ENCODE assay signal across 1 cellular context in the genomic region with DNA sequence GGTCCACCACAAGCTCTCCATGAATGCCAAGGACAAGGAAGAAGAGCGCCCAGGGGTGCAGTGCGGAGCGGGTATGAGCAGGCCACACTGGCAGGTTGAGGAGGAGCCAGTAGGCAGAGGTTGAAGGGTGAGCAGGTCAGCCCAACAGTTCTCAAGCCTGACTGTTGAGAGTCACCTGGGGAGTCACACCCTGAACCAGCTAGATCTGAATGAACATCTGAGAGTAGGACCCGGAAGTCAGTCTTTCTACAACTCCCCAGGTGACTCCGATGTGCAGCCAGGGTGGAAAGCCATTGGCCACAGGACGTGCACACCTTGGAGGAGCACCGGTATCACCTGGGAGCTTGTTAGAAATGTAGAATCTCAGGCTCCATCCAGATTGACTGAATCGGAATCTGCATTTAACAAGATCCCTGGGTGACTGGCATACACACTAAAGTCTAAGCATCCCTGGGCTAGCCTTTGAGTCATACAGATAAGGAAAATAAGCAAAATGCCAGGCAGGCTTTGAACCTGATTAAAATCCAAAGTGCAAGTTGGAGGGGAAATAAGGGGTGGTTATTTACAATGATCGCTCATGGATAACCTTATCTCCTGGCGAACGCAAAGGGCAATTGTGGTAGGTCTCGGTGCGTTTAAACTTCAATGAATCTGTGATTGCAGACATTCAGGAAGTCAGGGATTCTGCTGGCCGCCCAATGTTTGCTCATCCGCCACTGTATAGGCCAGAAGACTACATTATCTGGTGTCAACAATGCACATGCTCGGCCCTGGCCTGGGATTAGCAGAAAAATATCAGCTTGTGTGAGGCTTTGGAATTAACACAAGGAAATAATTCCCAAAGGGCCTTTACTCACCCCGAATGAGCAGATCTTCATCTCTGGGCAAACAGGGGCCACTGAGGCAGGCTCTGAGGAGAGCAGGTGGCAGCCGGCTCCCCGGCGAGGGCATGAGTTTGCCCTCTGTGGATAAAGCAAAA.
TF ChIP-seq lines count a peak whose summit lies in the region.

No MANE protein-coding gene starts in this region.

TF ChIP-seq in HepG2, 621 proteins besides CTCF, POLR2A, EP300 and RAD21 (continued from another document and continues in another):
- TF ChIP-seq HMGXB4 (CRISPR knock-in tag; IDR thresholded peaks at IDR 0.05; ENCODE audit: borderline replicate concordance in 1 of 2, low read depth in 1 of 2) = peak in 1 of 2 experiments; percentile 13; a peak in 1 of 4 replicates
- TF ChIP-seq KLF9 (CRISPR knock-in tag; IDR thresholded peaks at IDR 0.05; ENCODE audit: low read depth) = no peak
- peak; percentile 91 for TF ChIP-seq SOX5 (CRISPR knock-in tag; IDR thresholded peaks at IDR 0.05; ENCODE audit: borderline replicate concordance)
- no peak for TF ChIP-seq RELA (CRISPR knock-in tag; IDR thresholded peaks at IDR 0.05)
- TF ChIP-seq ZNF639 (CRISPR knock-in tag; conservative IDR thresholded peaks at IDR 0.05) = no peak; the same call in 1 of the 2 replicates
- TF ChIP-seq STAT6 (CRISPR knock-in tag; IDR thresholded peaks at IDR 0.05; ENCODE audit: borderline replicate concordance) = peak; percentile 85
- no peak for TF ChIP-seq TAF15 (IDR thresholded peaks at IDR 0.05; ENCODE audit: low read depth, low read length, poor library complexity, severe bottlenecking)
- TF ChIP-seq REPIN1 (CRISPR knock-in tag; IDR thresholded peaks at IDR 0.05; ENCODE audit: borderline replicate concordance, low read depth) = peak; percentile 73; the same call in 1 of the 2 replicates
- TF ChIP-seq SMAD1 (CRISPR knock-in tag; IDR thresholded peaks at IDR 0.05; ENCODE audit: borderline replicate concordance, low read depth) = no peak
- TF ChIP-seq TRIM24 (CRISPR knock-in tag; IDR thresholded peaks at IDR 0.05) = peak; percentile 90
- TF ChIP-seq FOXK2 (IDR thresholded peaks at IDR 0.05) = peak; percentile 79
- TF ChIP-seq, protein P1, sequence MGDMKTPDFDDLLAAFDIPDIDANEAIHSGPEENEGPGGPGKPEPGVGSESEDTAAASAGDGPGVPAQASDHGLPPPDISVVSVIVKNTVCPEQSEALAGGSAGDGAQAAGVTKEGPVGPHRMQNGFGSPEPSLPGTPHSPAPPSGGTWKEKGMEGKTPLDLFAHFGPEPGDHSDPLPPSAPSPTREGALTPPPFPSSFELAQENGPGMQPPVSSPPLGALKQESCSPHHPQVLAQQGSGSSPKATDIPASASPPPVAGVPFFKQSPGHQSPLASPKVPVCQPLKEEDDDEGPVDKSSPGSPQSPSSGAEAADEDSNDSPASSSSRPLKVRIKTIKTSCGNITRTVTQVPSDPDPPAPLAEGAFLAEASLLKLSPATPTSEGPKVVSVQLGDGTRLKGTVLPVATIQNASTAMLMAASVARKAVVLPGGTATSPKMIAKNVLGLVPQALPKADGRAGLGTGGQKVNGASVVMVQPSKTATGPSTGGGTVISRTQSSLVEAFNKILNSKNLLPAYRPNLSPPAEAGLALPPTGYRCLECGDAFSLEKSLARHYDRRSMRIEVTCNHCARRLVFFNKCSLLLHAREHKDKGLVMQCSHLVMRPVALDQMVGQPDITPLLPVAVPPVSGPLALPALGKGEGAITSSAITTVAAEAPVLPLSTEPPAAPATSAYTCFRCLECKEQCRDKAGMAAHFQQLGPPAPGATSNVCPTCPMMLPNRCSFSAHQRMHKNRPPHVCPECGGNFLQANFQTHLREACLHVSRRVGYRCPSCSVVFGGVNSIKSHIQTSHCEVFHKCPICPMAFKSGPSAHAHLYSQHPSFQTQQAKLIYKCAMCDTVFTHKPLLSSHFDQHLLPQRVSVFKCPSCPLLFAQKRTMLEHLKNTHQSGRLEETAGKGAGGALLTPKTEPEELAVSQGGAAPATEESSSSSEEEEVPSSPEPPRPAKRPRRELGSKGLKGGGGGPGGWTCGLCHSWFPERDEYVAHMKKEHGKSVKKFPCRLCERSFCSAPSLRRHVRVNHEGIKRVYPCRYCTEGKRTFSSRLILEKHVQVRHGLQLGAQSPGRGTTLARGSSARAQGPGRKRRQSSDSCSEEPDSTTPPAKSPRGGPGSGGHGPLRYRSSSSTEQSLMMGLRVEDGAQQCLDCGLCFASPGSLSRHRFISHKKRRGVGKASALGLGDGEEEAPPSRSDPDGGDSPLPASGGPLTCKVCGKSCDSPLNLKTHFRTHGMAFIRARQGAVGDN (CRISPR knock-in tag; IDR thresholded peaks at IDR 0.05) = peak; percentile 72
- TF ChIP-seq ZNF841 (CRISPR knock-in tag; IDR thresholded peaks at IDR 0.05; ENCODE audit: borderline replicate concordance) = no peak
- TF ChIP-seq FOXJ3 (CRISPR knock-in tag; IDR thresholded peaks at IDR 0.05; ENCODE audit: borderline replicate concordance) = peak; percentile 96
- no peak for TF ChIP-seq SMAD3 (CRISPR knock-in tag; IDR thresholded peaks at IDR 0.05)
- TF ChIP-seq KDM6A (CRISPR knock-in tag; IDR thresholded peaks at IDR 0.05; ENCODE audit: low read depth) = peak; percentile 87
- TF ChIP-seq ZBTB33 (CRISPR knock-in tag; IDR thresholded peaks at IDR 0.05) = 0 out of 2 replicates have a peak, but pooled peaks have one; percentile 13
- peak; percentile 19; the same call in 1 of the 2 replicates for TF ChIP-seq SSRP1 (CRISPR knock-in tag; IDR thresholded peaks at IDR 0.05)
- TF ChIP-seq ZNF296 (CRISPR knock-in tag; conservative IDR thresholded peaks at IDR 0.05) = no peak
- peak; percentile 21 for TF ChIP-seq CBX1 (IDR thresholded peaks at IDR 0.05; ENCODE audit: low read depth)
- TF ChIP-seq, protein P2, sequence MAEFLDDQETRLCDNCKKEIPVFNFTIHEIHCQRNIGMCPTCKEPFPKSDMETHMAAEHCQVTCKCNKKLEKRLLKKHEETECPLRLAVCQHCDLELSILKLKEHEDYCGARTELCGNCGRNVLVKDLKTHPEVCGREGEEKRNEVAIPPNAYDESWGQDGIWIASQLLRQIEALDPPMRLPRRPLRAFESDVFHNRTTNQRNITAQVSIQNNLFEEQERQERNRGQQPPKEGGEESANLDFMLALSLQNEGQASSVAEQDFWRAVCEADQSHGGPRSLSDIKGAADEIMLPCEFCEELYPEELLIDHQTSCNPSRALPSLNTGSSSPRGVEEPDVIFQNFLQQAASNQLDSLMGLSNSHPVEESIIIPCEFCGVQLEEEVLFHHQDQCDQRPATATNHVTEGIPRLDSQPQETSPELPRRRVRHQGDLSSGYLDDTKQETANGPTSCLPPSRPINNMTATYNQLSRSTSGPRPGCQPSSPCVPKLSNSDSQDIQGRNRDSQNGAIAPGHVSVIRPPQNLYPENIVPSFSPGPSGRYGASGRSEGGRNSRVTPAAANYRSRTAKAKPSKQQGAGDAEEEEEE (CRISPR knock-in tag; IDR thresholded peaks at IDR 0.05; ENCODE audit: borderline replicate concordance) = no peak
- no peak for TF ChIP-seq PRMT3 (CRISPR knock-in tag; IDR thresholded peaks at IDR 0.05; ENCODE audit: borderline replicate concordance, low read depth)
- no peak for TF ChIP-seq RFXANK (CRISPR knock-in tag; IDR thresholded peaks at IDR 0.05)
- peak; percentile 57; the same call in 1 of the 2 replicates for TF ChIP-seq TFAP4 (IDR thresholded peaks at IDR 0.05; ENCODE audit: borderline replicate concordance, low read depth)
- TF ChIP-seq, protein P3, sequence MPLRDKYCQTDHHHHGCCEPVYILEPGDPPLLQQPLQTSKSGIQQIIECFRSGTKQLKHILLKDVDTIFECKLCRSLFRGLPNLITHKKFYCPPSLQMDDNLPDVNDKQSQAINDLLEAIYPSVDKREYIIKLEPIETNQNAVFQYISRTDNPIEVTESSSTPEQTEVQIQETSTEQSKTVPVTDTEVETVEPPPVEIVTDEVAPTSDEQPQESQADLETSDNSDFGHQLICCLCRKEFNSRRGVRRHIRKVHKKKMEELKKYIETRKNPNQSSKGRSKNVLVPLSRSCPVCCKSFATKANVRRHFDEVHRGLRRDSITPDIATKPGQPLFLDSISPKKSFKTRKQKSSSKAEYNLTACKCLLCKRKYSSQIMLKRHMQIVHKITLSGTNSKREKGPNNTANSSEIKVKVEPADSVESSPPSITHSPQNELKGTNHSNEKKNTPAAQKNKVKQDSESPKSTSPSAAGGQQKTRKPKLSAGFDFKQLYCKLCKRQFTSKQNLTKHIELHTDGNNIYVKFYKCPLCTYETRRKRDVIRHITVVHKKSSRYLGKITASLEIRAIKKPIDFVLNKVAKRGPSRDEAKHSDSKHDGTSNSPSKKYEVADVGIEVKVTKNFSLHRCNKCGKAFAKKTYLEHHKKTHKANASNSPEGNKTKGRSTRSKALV (CRISPR knock-in tag; IDR thresholded peaks at IDR 0.05) = no peak
- TF ChIP-seq ELF3 (CRISPR knock-in tag; IDR thresholded peaks at IDR 0.05) = peak; percentile 97
- TF ChIP-seq ZNF790 (CRISPR knock-in tag; IDR thresholded peaks at IDR 0.05; ENCODE audit: borderline replicate concordance) = no peak
- 0 out of 2 replicates have a peak, but pooled peaks have one; percentile 22 for TF ChIP-seq MXD4 (CRISPR knock-in tag; IDR thresholded peaks at IDR 0.05)
- peak; percentile 96 for TF ChIP-seq TARDBP (CRISPR knock-in tag; IDR thresholded peaks at IDR 0.05)
- TF ChIP-seq ZNF121 (CRISPR knock-in tag; IDR thresholded peaks at IDR 0.05) = no peak
- peak; percentile 41; the same call in 1 of the 3 replicates for TF ChIP-seq MXI1 (IDR thresholded peaks at IDR 0.05; ENCODE audit: borderline replicate concordance, low read depth, low read length)
- no peak for TF ChIP-seq ZNF34 (CRISPR knock-in tag; IDR thresholded peaks at IDR 0.05; ENCODE audit: borderline replicate concordance)
- 0 out of 2 replicates have a peak, but pooled peaks have one; percentile 19 for TF ChIP-seq ZNF441 (CRISPR knock-in tag; IDR thresholded peaks at IDR 0.05; ENCODE audit: borderline replicate concordance)
- no peak for TF ChIP-seq ZNF75D (CRISPR knock-in tag; IDR thresholded peaks at IDR 0.05; ENCODE audit: borderline replicate concordance)
- TF ChIP-seq NKX3-1 (CRISPR knock-in tag; IDR thresholded peaks at IDR 0.05) = peak; percentile 59; the same call in 1 of the 2 replicates
